ENCODE assay signal across 19 cellular contexts in the genomic region with DNA sequence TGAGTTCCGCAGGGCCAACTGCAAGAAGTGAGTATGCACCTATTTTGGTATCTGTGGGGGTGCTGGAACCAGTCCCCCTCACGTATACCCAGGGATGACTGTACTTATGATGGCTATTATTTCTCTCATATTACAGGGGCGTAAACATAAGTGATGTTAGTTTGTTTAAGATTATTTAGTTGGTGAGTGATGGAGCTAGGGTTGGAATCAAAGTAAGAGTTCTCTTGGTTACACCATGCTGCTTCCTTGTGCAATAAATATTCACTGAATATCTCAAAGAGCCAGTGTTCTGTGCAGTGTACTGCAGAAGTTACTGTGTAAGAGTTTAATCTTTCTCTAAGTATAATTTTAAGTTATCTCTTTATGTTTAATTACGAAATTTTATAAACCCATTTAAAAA. TPM values are rescaled to one million over a fixed set of nuclear protein-coding genes. Genes with fewer than 3 reads are reported as not detected.
A peak's percentile ranks its signal among the peaks of the same experiment; 100 is the strongest.
DNase-seq lines count a peak whose midpoint lies in the region; ATAC-seq, FAIRE-seq and TF ChIP-seq lines count a peak whose summit lies in the region.
"Had no signal": no experiment of that assay in that cellular context is flagged by ENCODE, and none has a peak within 500 bp of the region (broad histone marks: within the 10 kb centered on the region; RNA-seq: fewer than 3 reads in every experiment).

No MANE protein-coding gene starts in this region.

- no peak for TF ChIP-seq POLR2A in H54 (IDR thresholded peaks at IDR 0.05; ENCODE audit: low read depth, low read length)
- no peak for TF ChIP-seq POLR2A in spleen (IDR thresholded peaks at IDR 0.05)

- TF ChIP-seq CTCF in osteocyte (IDR thresholded peaks at IDR 0.05) (no peak), lower lobe of right lung (IDR thresholded peaks at IDR 0.05) (no peak), spleen (IDR thresholded peaks at IDR 0.05 in 8 of 11, conservative IDR thresholded peaks at IDR 0.05 in 3 of 11) (no peak)

- H3K27me3 ChIP-seq in lower lobe of right lung (ENCODE audit: low read depth) (no peaks in the 10 kb centered on the region), spleen (replicated peaks in 1 of 7) (no peaks in the 10 kb centered on the region)
- H3K27me3 ChIP-seq: BE2C, SJCRH30 had no signal

- no peaks in the 10 kb centered on the region for H3K36me3 ChIP-seq in lower lobe of right lung
- no peaks in the 10 kb centered on the region for H3K36me3 ChIP-seq in spleen
- H3K36me3 ChIP-seq: BE2C, SJCRH30 had no signal

- H3K4me1 Mint-ChIP-seq in osteocyte (ENCODE audit: unreplicated experiment) = peaks cover 67% of the 10 kb centered on the region

- no peaks in the 10 kb centered on the region for H3K9me3 Mint-ChIP-seq in osteocyte (ENCODE audit: unreplicated experiment)
- H3K9me3 Mint-ChIP-seq: CD4-positive, alpha-beta memory T cell had no signal

- peak overlapping the region; percentile 80 for H3K27ac Mint-ChIP-seq in osteocyte (ENCODE audit: unreplicated experiment)
- H3K27ac Mint-ChIP-seq: CD4-positive, alpha-beta memory T cell had no signal

- H3K27ac ChIP-seq in lower lobe of right lung (no peak overlapping the region), spleen (no peak overlapping the region)
- H3K27ac ChIP-seq: SJCRH30 had no signal

- H3K36me3 Mint-ChIP-seq in osteocyte (ENCODE audit: unreplicated experiment) = no peaks in the 10 kb centered on the region
- H3K36me3 Mint-ChIP-seq: CD4-positive, alpha-beta memory T cell had no signal

- H3K27me3 Mint-ChIP-seq in osteocyte (ENCODE audit: unreplicated experiment) = no peaks in the 10 kb centered on the region
- H3K27me3 Mint-ChIP-seq: CD4-positive, alpha-beta memory T cell had no signal

- H3K4me1 ChIP-seq in lower lobe of right lung (peaks cover 51% of the 10 kb centered on the region), spleen (peaks cover 10 to 98% (median 73%) of the 10 kb centered on the region in 6 donors)
- H3K4me1 ChIP-seq: BE2C, SJCRH30 had no signal

- no peak overlapping the region for H3K4me3 Mint-ChIP-seq in osteocyte (ENCODE audit: unreplicated experiment)
- H3K4me3 Mint-ChIP-seq: CD4-positive, alpha-beta memory T cell had no signal

- no peaks in the 10 kb centered on the region for H3K9me3 ChIP-seq in lower lobe of right lung
- no peaks in the 10 kb centered on the region for H3K9me3 ChIP-seq in spleen
- H3K9me3 ChIP-seq: BE2C, SJCRH30 had no signal

- DNase-seq in H54 (ENCODE audit: insufficient read length, low spot score) (no peak), amniotic epithelial cell (ENCODE audit: low read depth) (peak; percentile 62), osteocyte (ENCODE audit: extremely low spot score, unreplicated experiment) (no peak), lower lobe of right lung (no peak), spleen (no peak)
- DNase-seq: BE2C; CD4-positive, alpha-beta memory T cell; GF-D8; Kasumi-1; MV-4-11; NCI-H1436; NCI-H2081; NCI-H524; SJCRH30 had no signal

- FAIRE-seq in A204.1 (lab: Jason Lieb, UNC) = peak; percentile 25
- peak; percentile 74 for FAIRE-seq in H54 (lab: Jason Lieb, UNC)
- FAIRE-seq: H1, HepG2 had no signal

- 70 to 92% (median 84%) methylated on average over 4 of the region's 4 CpGs for WGBS in spleen, 5 donors

- H3K4me3 ChIP-seq in lower lobe of right lung (no peak overlapping the region), spleen (no peak overlapping the region)
- H3K4me3 ChIP-seq: SJCRH30 had no signal

- intact Hi-C loops in lower lobe of right lung (cut with DNase I) (no loop called here), spleen (cut with DNase I; ENCODE audit: low total_unique reads) (no loop called here)

- no peak for ATAC-seq in HG03196 (IDR thresholded peaks at IDR 0.05; ENCODE audit: unreplicated experiment)
- no peak for ATAC-seq in lower lobe of right lung
- ATAC-seq: HepG2 had no signal

RNA-seq across cellular contexts. Expression of a gene that starts 12.8 kb away (rescaled TPM):
- total RNA-seq in osteocyte (0.55 and 0.75 TPM in 2 replicates), lower lobe of right lung (0.44 TPM), spleen (1 to 10 TPM in 3 of 7 donors, under 1 TPM in 3, not detected in 1; 0.25 to 3.2 (median 1.1) TPM)
- under 1 TPM; 0.20 to 0.54 (median 0.29) TPM for polyA plus RNA-seq in spleen
- total RNA-seq: CD4-positive, alpha-beta memory T cell; H1; RPMI7951; SJCRH30 had no signal
- polyA plus RNA-seq: CD4-positive, alpha-beta memory T cell; H1 had no signal

RNA-seq across cellular contexts. Expression of a gene that starts 13.9 kb away (rescaled TPM):
- total RNA-seq in osteocyte = 75.5 and 86.7 TPM in 2 replicates
- total RNA-seq in lower lobe of right lung = 66.5 TPM
- total RNA-seq in spleen = 100 to 1,000 TPM; 100 to 167 (median 117) TPM
- 10 to 100 TPM; 42.5 to 57.7 (median 42.7) TPM for polyA plus RNA-seq in spleen
